Comparison of ENCODE assay signal across 9 cellular contexts in the genomic region with DNA sequence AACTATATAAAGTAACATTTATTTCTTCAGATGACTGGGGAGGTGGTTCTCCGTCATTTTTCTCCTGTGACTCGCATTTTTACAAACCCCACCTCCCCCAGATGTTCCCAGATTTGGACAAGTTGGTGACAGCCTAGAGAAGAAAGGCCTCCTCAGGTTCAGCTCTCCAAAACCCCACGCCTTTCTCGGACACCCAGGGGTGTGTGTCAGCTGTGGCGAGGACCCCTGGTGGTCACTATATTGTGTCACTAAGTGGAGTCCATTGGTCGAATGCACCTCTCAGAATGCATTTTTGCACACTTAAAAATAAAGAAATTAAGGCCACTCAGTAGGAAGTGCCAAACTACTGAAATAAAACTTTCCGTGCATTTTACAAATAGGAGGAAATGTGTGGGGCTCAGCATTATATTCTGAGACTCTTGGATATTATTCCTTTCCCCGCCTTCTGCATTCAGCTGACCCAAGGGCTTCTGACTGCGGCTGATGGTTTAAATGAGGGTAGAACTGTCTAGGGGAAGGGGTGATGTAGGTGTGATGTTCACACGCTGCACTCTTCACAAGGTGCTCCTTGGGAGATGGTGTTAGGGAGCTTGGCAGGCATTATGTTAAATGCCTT. TPM values are rescaled to one million over a fixed set of nuclear protein-coding genes. Genes with fewer than 3 reads are reported as not detected.
A peak's percentile ranks its signal among the peaks of the same experiment; 100 is the strongest.
DNase-seq lines count a peak whose midpoint lies in the region; ATAC-seq and TF ChIP-seq lines count a peak whose summit lies in the region.
"Had no signal": no experiment of that assay in that cellular context is flagged by ENCODE, and none has a peak within 500 bp of the region (broad histone marks: within the 10 kb centered on the region; RNA-seq: fewer than 3 reads in every experiment).

No MANE protein-coding gene starts in this region.

- DNase-seq in NCI-H1436 (lab: John Stamatoyannopoulos, UW): peak; percentile 6
- DNase-seq in NCI-H1436 treated with DMSO at 0.1 percent for 48 hours (lab: John Stamatoyannopoulos, UW): no peak
- DNase-seq in HuH-7 (ENCODE audit: low spot score): peak; percentile 23
- peak; percentile 54 for DNase-seq in activated CD8-positive, alpha-beta T cell treated with anti-CD3 and anti-CD28 coated beads for 36 hours
- DNase-seq in fibroblast of villous mesenchyme (ENCODE audit: low read depth): peak; percentile 66
- peak; percentile 71 for DNase-seq in sigmoid colon
- no peak for DNase-seq in inferior parietal cortex (ENCODE audit: extremely low spot score)
- DNase-seq: activated naive CD8-positive, alpha-beta T cell treated with anti-CD3 and anti-CD28 coated beads, Interleukin-2, amount 10 ng/mL, durations not matched to agents 7 days and 5 days had no signal

- H3K9me3 ChIP-seq in sigmoid colon: no peaks in the 10 kb centered on the region

- H3K36me3 ChIP-seq in sigmoid colon: peaks cover 0 to 90% (median 19%) of the 10 kb centered on the region in 4 donors

- peak; percentile 33 for TF ChIP-seq CTCF in activated CD8-positive, alpha-beta T cell treated with anti-CD3 and anti-CD28 coated beads for 36 hours (IDR thresholded peaks at IDR 0.05)
- TF ChIP-seq CTCF in fibroblast of villous mesenchyme (IDR thresholded peaks at IDR 0.05; ENCODE audit: insufficient read depth, low read depth, low read length): peak; percentile 65
- peak; percentile 7 to 50 (median 42) for TF ChIP-seq CTCF in sigmoid colon (IDR thresholded peaks at IDR 0.05)

- no peak overlapping the region for H3K27ac ChIP-seq in sigmoid colon

- H3K36me3 Mint-ChIP-seq in activated CD8-positive, alpha-beta T cell treated with anti-CD3 and anti-CD28 coated beads for 36 hours (ENCODE audit: low read depth): no peaks in the 10 kb centered on the region

- H3K9me3 Mint-ChIP-seq in activated CD8-positive, alpha-beta T cell treated with anti-CD3 and anti-CD28 coated beads for 36 hours: no peaks in the 10 kb centered on the region
- H3K9me3 Mint-ChIP-seq: activated naive CD8-positive, alpha-beta T cell treated with anti-CD3 and anti-CD28 coated beads, Interleukin-2, amount 10 ng/mL, durations not matched to agents 7 days and 5 days had no signal

- POLR2A ChIA-PET in activated CD8-positive, alpha-beta T cell treated with anti-CD3 and anti-CD28 coated beads for 36 hours (lab: Charles Lee): no interaction called here

- peaks cover 0 to 17% (median 0%) of the 10 kb centered on the region in 4 donors for H3K4me1 ChIP-seq in sigmoid colon

- intact Hi-C loops in activated CD8-positive, alpha-beta T cell treated with anti-CD3 and anti-CD28 coated beads for 36 hours (cut with micrococcal nuclease): loop anchor here (2.0 kb wide), 1 partner anchor 53 kb away; no protein-coding TSS in a partner anchor
- intact Hi-C loops in sigmoid colon (cut with DNase I): loop anchor here (5.0 kb wide), 1 partner anchor 140 kb away; the partner anchor contains the start of gene NDUFB6

- H3K4me3 ChIP-seq in fibroblast of villous mesenchyme (ENCODE audit: low read depth, low read length): no peak overlapping the region
- H3K4me3 ChIP-seq in sigmoid colon: no peak overlapping the region

- TF ChIP-seq POLR2A in sigmoid colon (IDR thresholded peaks at IDR 0.05): no peak

- H3K27me3 ChIP-seq in sigmoid colon: no peaks in the 10 kb centered on the region

- H3K4me1 Mint-ChIP-seq in activated CD8-positive, alpha-beta T cell treated with anti-CD3 and anti-CD28 coated beads for 36 hours (ENCODE audit: low read depth): peaks cover 2% of the 10 kb centered on the region

- TF ChIP-seq EP300 in sigmoid colon (IDR thresholded peaks at IDR 0.05): no peak

- no peak overlapping the region for H3K27ac Mint-ChIP-seq in activated CD8-positive, alpha-beta T cell treated with anti-CD3 and anti-CD28 coated beads for 36 hours
- H3K27ac Mint-ChIP-seq: activated naive CD8-positive, alpha-beta T cell treated with anti-CD3 and anti-CD28 coated beads, Interleukin-2, amount 10 ng/mL, durations not matched to agents 7 days and 5 days had no signal

- H3K4me3 Mint-ChIP-seq in activated CD8-positive, alpha-beta T cell treated with anti-CD3 and anti-CD28 coated beads for 36 hours: no peak overlapping the region
- H3K4me3 Mint-ChIP-seq: activated naive CD8-positive, alpha-beta T cell treated with anti-CD3 and anti-CD28 coated beads, Interleukin-2, amount 10 ng/mL, durations not matched to agents 7 days and 5 days had no signal

- peak; percentile 60 for ATAC-seq in activated CD8-positive, alpha-beta T cell treated with anti-CD3 and anti-CD28 coated beads for 36 hours
- no peak for ATAC-seq in GM21367 (IDR thresholded peaks at IDR 0.05; ENCODE audit: unreplicated experiment)

- H3K27me3 Mint-ChIP-seq in activated CD8-positive, alpha-beta T cell treated with anti-CD3 and anti-CD28 coated beads for 36 hours: no peaks in the 10 kb centered on the region
- H3K27me3 Mint-ChIP-seq: activated naive CD8-positive, alpha-beta T cell treated with anti-CD3 and anti-CD28 coated beads, Interleukin-2, amount 10 ng/mL, durations not matched to agents 7 days and 5 days had no signal

- CTCF ChIA-PET in activated CD8-positive, alpha-beta T cell treated with anti-CD3 and anti-CD28 coated beads for 36 hours (lab: Charles Lee): interaction anchor here (0.8 to 7.9 kb wide), 9 partner anchors 10 to 150 kb away, joined by 3 to 111 read pairs (median 3); partner anchors contain the start of gene ACO1

- WGBS in sigmoid colon, 2 donors: 75 to 78% methylated on average over 10 of the region's 10 CpGs

RNA-seq across cellular contexts. Expression of gene ACO1, which starts 47.6 kb away (rescaled TPM):
- total RNA-seq in activated CD8-positive, alpha-beta T cell treated with anti-CD3 and anti-CD28 coated beads for 36 hours: 10 to 100 TPM; 15.3 to 15.7 TPM
- total RNA-seq in fibroblast of villous mesenchyme: 105 and 155 TPM in 2 replicates
- total RNA-seq in sigmoid colon: 10 to 100 TPM; 37.2 to 54.2 (median 40.0) TPM
- polyA plus RNA-seq in sigmoid colon: 10 to 100 TPM; 11.4 to 20.6 (median 15.0) TPM

Comparison
In these comparisons a context has a peak if more than half of its experiments do, and no peak if none do; other contexts are left out.
1. DNase-seq: peak in NCI-H1436 (single experiment), HuH-7 (single experiment), activated CD8-positive, alpha-beta T cell treated with anti-CD3 and anti-CD28 coated beads for 36 hours (single experiment), fibroblast of villous mesenchyme (single experiment) and sigmoid colon (single experiment); none in NCI-H1436 treated with DMSO at 0.1 percent for 48 hours (single experiment) and inferior parietal cortex (single experiment).
2. Peak in every context shown above with its lines, with median percentiles within 50 percentile points of each other: CTCF ChIP-seq.